Comparison of ENCODE assay signal across 19 cellular contexts in genomic region chr4:27017623-27018022, GRCh38.
"Had no signal": no experiment of that assay in that cellular context is flagged by ENCODE, and none has a peak within 500 bp of the region (broad histone marks: within the 10 kb centered on the region; RNA-seq: fewer than 3 reads in every experiment).

No MANE protein-coding gene starts in this region.

- H3K9me3 Mint-ChIP-seq: activated T-cell treated with anti-CD3 and anti-CD28 coated beads, Interleukin-2, amount 50 U/mL, for 4 hours had no signal

- H3K4me3 Mint-ChIP-seq: activated naive CD4-positive, alpha-beta T cell treated with anti-CD3 and anti-CD28 coated beads for 36 hours; activated T-cell treated with anti-CD3 and anti-CD28 coated beads, Interleukin-2, amount 50 U/mL, for 4 hours had no signal

- H3K27ac Mint-ChIP-seq: activated naive CD4-positive, alpha-beta T cell treated with anti-CD3 and anti-CD28 coated beads for 36 hours had no signal

- DNase-seq: activated CD4-positive, alpha-beta T cell treated with anti-CD3 and anti-CD28 coated beads, Interleukin-2, amount 50 U/mL, for 48 hours; activated naive CD4-positive, alpha-beta T cell treated with anti-CD3 and anti-CD28 coated beads for 36 hours; activated T-cell treated with anti-CD3 and anti-CD28 coated beads, Interleukin-2, amount 50 U/mL, for 4 hours; central memory CD4-positive, alpha-beta T cell; effector memory CD4-positive, alpha-beta T cell; gastrocnemius medialis; hippocampal formation; left ventricle myocardium superior; mammary epithelial cell; occipital lobe; posterior cingulate gyrus; right lobe of liver; stimulated activated CD4-positive, alpha-beta T cell treated with anti-CD3 and anti-CD28 coated beads, Interleukin-2, amount 100 ng/mL, for 24 hours; stimulated activated naive CD4-positive, alpha-beta T cell treated with Interleukin-2 at 50 U/mL for 16 hours; substantia nigra; T-helper 1 cell; T-helper 9 cell; thyroid gland; upper lobe of right lung had no signal

- ATAC-seq: activated T-cell treated with anti-CD3 and anti-CD28 coated beads, Interleukin-2, amount 50 U/mL, for 4 hours; gastrocnemius medialis; left ventricle myocardium superior; right lobe of liver; upper lobe of right lung had no signal
